6 cellular contexts compared by ENCODE assay signal in the genomic region with DNA sequence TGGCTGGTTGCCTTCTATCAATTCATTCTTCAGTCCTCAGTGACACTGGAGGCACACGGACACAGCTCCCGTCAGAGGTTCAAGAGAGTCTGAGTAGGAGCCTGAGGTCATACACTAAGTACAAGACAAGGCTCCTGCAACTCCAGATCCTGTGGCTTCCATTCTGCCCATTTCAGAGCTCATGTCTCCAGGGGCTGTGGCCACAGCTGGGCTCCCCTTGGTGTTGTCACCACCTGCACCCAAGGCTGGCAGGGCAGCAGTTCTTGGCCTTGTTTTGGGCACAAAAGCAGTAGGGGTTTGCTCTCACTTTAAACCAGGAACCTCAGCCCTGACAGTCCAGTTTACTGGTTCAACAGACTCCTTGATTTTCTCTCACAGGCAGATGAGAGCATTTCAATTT.
"Had no signal": no experiment of that assay in that cellular context is flagged by ENCODE, and none has a peak within 500 bp of the region (broad histone marks: within the 10 kb centered on the region; RNA-seq: fewer than 3 reads in every experiment).

No MANE protein-coding gene starts in this region.

- FAIRE-seq: HepG2, HTR-8/SVneo, K562 had no signal

- H3K4me3 ChIP-seq: K562 had no signal

- H3K27ac ChIP-seq: HL-60 had no signal

- DNase-seq: IMR-90, KBM-7 had no signal
